29 cellular contexts compared by ENCODE assay signal in the genomic region with DNA sequence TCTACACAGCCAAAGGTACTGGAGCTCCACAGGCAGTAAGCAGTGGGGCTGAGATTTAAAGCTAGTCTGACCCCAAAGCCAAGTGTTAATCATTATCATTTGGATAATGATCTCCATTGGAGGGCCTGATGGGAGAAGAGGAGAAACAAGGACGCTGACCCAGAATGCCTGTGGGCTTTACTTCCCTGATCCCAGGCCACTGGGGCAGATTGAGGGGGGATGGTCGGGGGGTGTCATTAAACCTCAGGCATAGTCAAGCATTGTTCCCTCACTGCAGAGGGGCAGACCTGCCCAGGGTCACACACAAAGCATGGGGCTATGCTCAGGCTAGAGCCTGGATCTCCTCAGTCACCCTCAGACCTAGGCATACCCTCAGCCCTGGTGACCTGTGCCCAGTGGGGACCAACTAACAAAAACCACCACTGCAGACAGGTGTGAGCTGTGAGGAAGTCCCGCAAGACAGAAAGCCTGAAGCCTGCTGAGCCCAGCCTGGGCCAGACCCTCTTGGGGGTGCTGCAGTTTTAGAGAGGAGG. TPM values are rescaled to one million over a fixed set of nuclear protein-coding genes. Genes with fewer than 3 reads are reported as not detected.
DNase-seq lines count a peak whose midpoint lies in the region; ATAC-seq and TF ChIP-seq lines count a peak whose summit lies in the region.
"Had no signal": no experiment of that assay in that cellular context is flagged by ENCODE, and none has a peak within 500 bp of the region (broad histone marks: within the 10 kb centered on the region; RNA-seq: fewer than 3 reads in every experiment).

No MANE protein-coding gene starts in this region.

- no peaks in the 10 kb centered on the region for H4K20me1 ChIP-seq in GM23338 (replicated peaks; ENCODE audit: insufficient read depth)

- H3K27ac Mint-ChIP-seq in GM23338 (no peak overlapping the region), chondrocyte (ENCODE audit: unreplicated experiment) (no peak overlapping the region)
- H3K27ac Mint-ChIP-seq: activated CD4-positive, alpha-beta T cell treated with anti-CD3 and anti-CD28 coated beads, Interleukin-2, amount 10 ng/mL, durations not matched to agents 7 days and 5 days; activated naive CD8-positive, alpha-beta T cell treated with anti-CD3 and anti-CD28 coated beads for 36 hours; B cell; CD8-positive, alpha-beta T cell; mesothelial cell of epicardium; naive B cell; T-cell had no signal

- no peak overlapping the region for H3K4me2 ChIP-seq in GM23338

- H3K27me3 ChIP-seq in GM23338 (ENCODE audit: insufficient read depth), result no peaks in the 10 kb centered on the region
- H3K27me3 ChIP-seq: testis, uterus had no signal

- H3K36me3 Mint-ChIP-seq in GM23338 (ENCODE audit: low read depth) (no peaks in the 10 kb centered on the region), chondrocyte (ENCODE audit: low read depth) (no peaks in the 10 kb centered on the region)
- H3K36me3 Mint-ChIP-seq: activated naive CD8-positive, alpha-beta T cell treated with anti-CD3 and anti-CD28 coated beads for 36 hours; CD8-positive, alpha-beta T cell; mesothelial cell of epicardium; naive B cell; T-cell had no signal

- no peaks in the 10 kb centered on the region for H3K9me2 ChIP-seq in GM23338 (ENCODE audit: insufficient read depth)

- no peak overlapping the region for H2AFZ ChIP-seq in GM23338

- intact Hi-C loops in sciatic nerve (cut with DNase I), result no loop called here

- no peaks in the 10 kb centered on the region for H3K36me3 ChIP-seq in GM23338 (ENCODE audit: insufficient read depth)
- H3K36me3 ChIP-seq: SJCRH30, uterus had no signal

- no peak for DNase-seq in GM23338 (ENCODE audit: low spot score)
- peak; percentile 53 for DNase-seq in chondrocyte (ENCODE audit: low spot score)
- DNase-seq in left kidney (ENCODE audit: low read depth, low spot score), result peak; percentile 51
- DNase-seq in sciatic nerve (ENCODE audit: low spot score), result peak; percentile 37
- DNase-seq in middle frontal gyrus (ENCODE audit: extremely low spot score, low spot score), result no peak
- no peak for DNase-seq in activated T-cell treated with anti-CD3 and anti-CD28 coated beads for 4 hours
- DNase-seq: activated CD4-positive, alpha-beta T cell treated with anti-CD3 and anti-CD28 coated beads, Interleukin-2, amount 10 ng/mL, durations not matched to agents 7 days and 5 days; activated gamma-delta T cell; activated naive CD8-positive, alpha-beta T cell treated with anti-CD3 and anti-CD28 coated beads for 36 hours; activated T-cell treated with anti-CD3 and anti-CD28 coated beads, Interleukin-2, amount 50 U/mL, for 1 hour; anterior cingulate cortex; CD8-positive, alpha-beta T cell; effector CD4-positive, alpha-beta T cell; glutamatergic neuron; left ventricle myocardium superior; naive B cell; NCI-H1048; NCI-H2171; NCI-H510A; nucleus accumbens; SJCRH30; stimulated activated naive CD4-positive, alpha-beta T cell; T-cell; testis; uterus had no signal

- no peaks in the 10 kb centered on the region for H3K79me2 ChIP-seq in GM23338 (replicated peaks; ENCODE audit: insufficient read depth)

- H3K4me1 ChIP-seq in GM23338 (ENCODE audit: insufficient read depth), result peaks cover 10% of the 10 kb centered on the region
- H3K4me1 ChIP-seq: SJCRH30, testis, uterus had no signal

- no peak overlapping the region for H3K4me3 Mint-ChIP-seq in GM23338
- no peak overlapping the region for H3K4me3 Mint-ChIP-seq in chondrocyte (ENCODE audit: unreplicated experiment)
- H3K4me3 Mint-ChIP-seq: activated CD4-positive, alpha-beta T cell treated with anti-CD3 and anti-CD28 coated beads, Interleukin-2, amount 10 ng/mL, durations not matched to agents 7 days and 5 days; activated naive CD8-positive, alpha-beta T cell treated with anti-CD3 and anti-CD28 coated beads for 36 hours; B cell; CD8-positive, alpha-beta T cell; mesothelial cell of epicardium; naive B cell; T-cell had no signal

- H3K9me3 Mint-ChIP-seq in GM23338 (no peaks in the 10 kb centered on the region), chondrocyte (ENCODE audit: low read depth) (no peaks in the 10 kb centered on the region)
- H3K9me3 Mint-ChIP-seq: activated CD4-positive, alpha-beta T cell treated with anti-CD3 and anti-CD28 coated beads, Interleukin-2, amount 10 ng/mL, durations not matched to agents 7 days and 5 days; activated naive CD8-positive, alpha-beta T cell treated with anti-CD3 and anti-CD28 coated beads for 36 hours; CD8-positive, alpha-beta T cell; mesothelial cell of epicardium; naive B cell; T-cell had no signal

- ATAC-seq in GM23338 (no peak), sciatic nerve (no peak), HG03571 (IDR thresholded peaks at IDR 0.05; ENCODE audit: unreplicated experiment) (no peak), GM19351 (IDR thresholded peaks at IDR 0.05; ENCODE audit: unreplicated experiment) (no peak)
- ATAC-seq: CD8-positive, alpha-beta T cell; left ventricle myocardium superior; T-cell had no signal

- H3K4me1 Mint-ChIP-seq in GM23338 (peaks cover 27% of the 10 kb centered on the region), chondrocyte (ENCODE audit: low read depth) (no peaks in the 10 kb centered on the region)
- H3K4me1 Mint-ChIP-seq: activated CD4-positive, alpha-beta T cell treated with anti-CD3 and anti-CD28 coated beads, Interleukin-2, amount 10 ng/mL, durations not matched to agents 7 days and 5 days; activated naive CD8-positive, alpha-beta T cell treated with anti-CD3 and anti-CD28 coated beads for 36 hours; B cell; naive B cell; T-cell had no signal

- H3K27ac ChIP-seq in GM23338 (ENCODE audit: low read depth), result no peak overlapping the region
- H3K27ac ChIP-seq: SJCRH30, testis, uterus had no signal

- H3K27me3 Mint-ChIP-seq in GM23338 (ENCODE audit: insufficient read depth, low read depth, poor library complexity), result no peaks in the 10 kb centered on the region
- H3K27me3 Mint-ChIP-seq in chondrocyte (ENCODE audit: low read depth), result no peaks in the 10 kb centered on the region
- H3K27me3 Mint-ChIP-seq: activated naive CD8-positive, alpha-beta T cell treated with anti-CD3 and anti-CD28 coated beads for 36 hours had no signal

- TF ChIP-seq CTCF in GM23338 (conservative IDR thresholded peaks at IDR 0.05; ENCODE audit: low read depth in 2 of 2) (no peak), chondrocyte (IDR thresholded peaks at IDR 0.05) (no peak)

- no peak overlapping the region for H3K4me3 ChIP-seq in GM23338
- H3K4me3 ChIP-seq: SJCRH30, testis, uterus had no signal

- no peaks in the 10 kb centered on the region for H3F3A ChIP-seq in GM23338 (replicated peaks; ENCODE audit: low read depth)

TF ChIP-seq in GM23338, 12 proteins besides CTCF, POLR2A, EP300 and RAD21 (continues in another document):
- TF ChIP-seq NANOG (IDR thresholded peaks at IDR 0.05; ENCODE audit: borderline replicate concordance) (no peak), CREB1 (CRISPR knock-in tag; IDR thresholded peaks at IDR 0.05; ENCODE audit: low read depth) (no peak), ZNF114 (CRISPR knock-in tag; IDR thresholded peaks at IDR 0.05) (no peak), POLR2AphosphoS5 (IDR thresholded peaks at IDR 0.05; ENCODE audit: low read depth) (no peak), ZNF331 (CRISPR knock-in tag; IDR thresholded peaks at IDR 0.05; ENCODE audit: low read depth) (peak; percentile 86), STAT1 (IDR thresholded peaks at IDR 0.05; ENCODE audit: unreplicated experiment) (no peak)

RNA-seq across cellular contexts. Expression of a gene that starts 53.4 kb away (rescaled TPM):
- total RNA-seq in GM23338 (2014; rRNA removed; shearing (Covaris generic)), result 40.6 and 43.0 TPM in 2 replicates
- polyA plus RNA-seq in GM23338 (2016; fragmentation: Nextera tagmentation; extraction: Ambion mirVana), result 16.1 and 16.6 TPM in 2 replicates
- total RNA-seq in chondrocyte, result 11.4 to 13.2 TPM (median 12.6 TPM) in 3 replicates
- total RNA-seq in sciatic nerve, result 0.98 TPM
- total RNA-seq: B cell; CD8-positive, alpha-beta T cell had no signal

Comparison
In these comparisons a context has a peak if more than half of its experiments do, and no peak if none do; other contexts are left out.
1. DNase-seq: peak in chondrocyte (single experiment), left kidney (single experiment) and sciatic nerve (single experiment); none in GM23338 (single experiment), middle frontal gyrus (single experiment) and activated T-cell treated with anti-CD3 and anti-CD28 coated beads for 4 hours (single experiment).